In the genomic region with DNA sequence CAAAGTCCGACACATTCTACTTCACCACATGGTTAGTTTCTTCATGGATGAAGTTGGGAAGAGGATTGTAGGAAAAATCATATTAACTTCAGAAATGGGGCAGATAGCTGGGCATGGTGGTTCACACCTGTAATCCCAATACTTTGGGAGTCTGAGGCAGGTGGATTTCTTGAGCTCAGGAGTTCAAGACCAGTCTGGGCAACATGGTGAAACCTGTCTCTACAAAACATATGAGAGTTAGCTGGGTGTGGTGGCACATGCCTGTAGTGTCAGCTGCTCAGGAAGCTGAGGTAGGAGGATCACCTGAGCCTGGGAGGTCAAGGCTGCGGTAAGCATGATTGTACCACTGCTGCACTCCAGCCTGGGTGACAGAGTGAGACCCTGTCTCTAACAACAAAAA, we compare ENCODE assay signal across 6 cellular contexts. TPM values are rescaled to one million over a fixed set of nuclear protein-coding genes. Genes with fewer than 3 reads are reported as not detected.
"Had no signal": no experiment of that assay in that cellular context is flagged by ENCODE, and none has a peak within 500 bp of the region (broad histone marks: within the 10 kb centered on the region; RNA-seq: fewer than 3 reads in every experiment).

No MANE protein-coding gene starts in this region.

- H3K36me3 Mint-ChIP-seq: IgD-negative memory B cell had no signal

- H2AFZ ChIP-seq: GM23338 had no signal

- H3K4me3 ChIP-seq: GM23338 had no signal

- H3K27ac Mint-ChIP-seq: GM23338, H9, IgD-negative memory B cell had no signal

- H3K27ac ChIP-seq: HL-60 had no signal

- DNase-seq: H9, KBM-7 had no signal

- H3K4me2 ChIP-seq: GM23338 had no signal

- ATAC-seq: GM23338, HepG2 had no signal

- H3K9me3 Mint-ChIP-seq: GM23338, H9, IgD-negative memory B cell had no signal

- H3K4me3 Mint-ChIP-seq: GM23338, H9, IgD-negative memory B cell had no signal

RNA-seq across cellular contexts. Expression of gene AMIGO2, which starts 49.9 kb away (rescaled TPM):
- total RNA-seq: HepG2 had no signal
